In the genomic region with DNA sequence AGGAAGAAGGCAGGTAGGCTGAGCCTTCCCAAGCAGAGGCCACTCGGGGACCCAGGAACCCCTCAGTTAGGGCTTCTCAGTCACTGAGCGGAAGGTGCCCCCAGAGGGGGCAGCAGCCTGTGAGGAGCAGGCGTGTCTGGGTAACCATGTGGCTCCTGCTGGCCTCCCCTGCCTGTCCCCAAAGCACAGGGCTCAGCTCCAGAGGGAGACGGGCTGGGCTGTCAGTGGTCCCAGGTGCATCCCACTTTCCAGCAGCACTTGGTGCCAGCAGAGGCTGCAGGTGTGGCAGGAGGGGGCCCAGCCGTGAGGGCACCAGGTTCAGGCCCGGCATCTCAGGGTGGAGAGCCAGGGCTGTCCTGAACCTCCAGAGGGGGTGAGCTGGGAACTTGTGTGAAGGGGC, we compare ENCODE assay signal across 1 cellular context.
TF ChIP-seq lines count a peak whose summit lies in the region.

No MANE protein-coding gene starts in this region.

TF ChIP-seq in K562, 482 proteins besides CTCF, POLR2A, EP300 and RAD21:
- TF ChIP-seq EP400 (IDR thresholded peaks at IDR 0.05) (no peak), RBFOX2 (IDR thresholded peaks at IDR 0.05; ENCODE audit: low read depth, low read length) (peak; percentile 43; the same call in 1 of the 2 replicates), GATAD2A (IDR thresholded peaks at IDR 0.05) (no peak), ZNF717 (CRISPR knock-in tag; IDR thresholded peaks at IDR 0.05) (no peak), PHF20 (IDR thresholded peaks at IDR 0.05; ENCODE audit: partially characterized antibody) (no peak), POLR2AphosphoS5 (IDR thresholded peaks at IDR 0.05; ENCODE audit: control insufficient read depth, insufficient read depth, low read depth, low read length) (peak; percentile 23; the same call in 1 of the 2 replicates), SUPT5H (IDR thresholded peaks at IDR 0.05) (0 out of 2 replicates have a peak, but pooled peaks have one; percentile 1), POLR2G (IDR thresholded peaks at IDR 0.05; ENCODE audit: low read depth, low read length) (peak; percentile 74), RBBP5 (IDR thresholded peaks at IDR 0.05; ENCODE audit: borderline replicate concordance, insufficient read depth, low read length, poor library complexity, severe bottlenecking) (no peak)
